ENCODE assay signal across 2 cellular contexts in the genomic region with DNA sequence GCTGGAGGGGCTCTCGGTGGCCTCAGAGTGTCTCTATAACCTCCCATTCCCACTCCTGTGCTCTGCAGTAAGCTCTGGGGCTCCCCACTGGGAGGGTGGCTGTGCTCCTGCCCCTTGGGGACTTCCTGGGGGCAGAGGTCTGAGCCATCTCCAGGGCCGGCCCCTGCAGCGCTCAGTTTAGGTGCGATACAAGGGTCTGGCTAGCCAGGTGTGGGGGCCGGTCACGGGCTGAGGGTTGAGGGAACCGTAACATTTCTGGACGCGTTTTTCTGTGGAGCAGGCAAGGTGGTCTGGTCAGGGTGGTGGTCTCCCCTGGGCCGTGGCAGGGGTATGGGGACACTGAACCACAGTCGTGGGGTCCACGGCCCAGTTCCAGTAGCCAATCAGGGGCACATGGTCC.
TF ChIP-seq lines count a peak whose summit lies in the region.

No MANE protein-coding gene starts in this region.

TF ChIP-seq in IMR-90, 13 proteins besides CTCF, POLR2A, EP300 and RAD21:
- TF ChIP-seq SMC3 (IDR thresholded peaks at IDR 0.05; ENCODE audit: low read depth, low read length) (no peak), NFE2L2 (IDR thresholded peaks at IDR 0.05; ENCODE audit: low read depth, low read length) (no peak)

TF ChIP-seq in H1, 55 proteins besides CTCF, POLR2A, EP300 and RAD21:
- TF ChIP-seq, protein P1, sequence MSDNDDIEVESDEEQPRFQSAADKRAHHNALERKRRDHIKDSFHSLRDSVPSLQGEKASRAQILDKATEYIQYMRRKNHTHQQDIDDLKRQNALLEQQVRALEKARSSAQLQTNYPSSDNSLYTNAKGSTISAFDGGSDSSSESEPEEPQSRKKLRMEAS (IDR thresholded peaks at IDR 0.05): no peak
- no peak for TF ChIP-seq MAFK (IDR thresholded peaks at IDR 0.05; ENCODE audit: low read depth, low read length)
- no peak for TF ChIP-seq CBX5 (IDR thresholded peaks at IDR 0.05; ENCODE audit: low read depth, low read length)
- TF ChIP-seq, protein P2, sequence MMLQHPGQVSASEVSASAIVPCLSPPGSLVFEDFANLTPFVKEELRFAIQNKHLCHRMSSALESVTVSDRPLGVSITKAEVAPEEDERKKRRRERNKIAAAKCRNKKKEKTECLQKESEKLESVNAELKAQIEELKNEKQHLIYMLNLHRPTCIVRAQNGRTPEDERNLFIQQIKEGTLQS (IDR thresholded peaks at IDR 0.05; ENCODE audit: insufficient read depth, low read depth, low read length): no peak
- no peak for TF ChIP-seq PHF8 (conservative IDR thresholded peaks at IDR 0.05; ENCODE audit: low read depth, low read length)
